1 cellular context compared by ENCODE assay signal in genomic region chr17:82848022-82848592, GRCh38.
TF ChIP-seq lines count a peak whose summit lies in the region.

No MANE protein-coding gene starts in this region.

TF ChIP-seq in HepG2, 621 proteins besides CTCF, POLR2A, EP300 and RAD21 (continued from another document and continues in another):
- TF ChIP-seq, protein P1, sequence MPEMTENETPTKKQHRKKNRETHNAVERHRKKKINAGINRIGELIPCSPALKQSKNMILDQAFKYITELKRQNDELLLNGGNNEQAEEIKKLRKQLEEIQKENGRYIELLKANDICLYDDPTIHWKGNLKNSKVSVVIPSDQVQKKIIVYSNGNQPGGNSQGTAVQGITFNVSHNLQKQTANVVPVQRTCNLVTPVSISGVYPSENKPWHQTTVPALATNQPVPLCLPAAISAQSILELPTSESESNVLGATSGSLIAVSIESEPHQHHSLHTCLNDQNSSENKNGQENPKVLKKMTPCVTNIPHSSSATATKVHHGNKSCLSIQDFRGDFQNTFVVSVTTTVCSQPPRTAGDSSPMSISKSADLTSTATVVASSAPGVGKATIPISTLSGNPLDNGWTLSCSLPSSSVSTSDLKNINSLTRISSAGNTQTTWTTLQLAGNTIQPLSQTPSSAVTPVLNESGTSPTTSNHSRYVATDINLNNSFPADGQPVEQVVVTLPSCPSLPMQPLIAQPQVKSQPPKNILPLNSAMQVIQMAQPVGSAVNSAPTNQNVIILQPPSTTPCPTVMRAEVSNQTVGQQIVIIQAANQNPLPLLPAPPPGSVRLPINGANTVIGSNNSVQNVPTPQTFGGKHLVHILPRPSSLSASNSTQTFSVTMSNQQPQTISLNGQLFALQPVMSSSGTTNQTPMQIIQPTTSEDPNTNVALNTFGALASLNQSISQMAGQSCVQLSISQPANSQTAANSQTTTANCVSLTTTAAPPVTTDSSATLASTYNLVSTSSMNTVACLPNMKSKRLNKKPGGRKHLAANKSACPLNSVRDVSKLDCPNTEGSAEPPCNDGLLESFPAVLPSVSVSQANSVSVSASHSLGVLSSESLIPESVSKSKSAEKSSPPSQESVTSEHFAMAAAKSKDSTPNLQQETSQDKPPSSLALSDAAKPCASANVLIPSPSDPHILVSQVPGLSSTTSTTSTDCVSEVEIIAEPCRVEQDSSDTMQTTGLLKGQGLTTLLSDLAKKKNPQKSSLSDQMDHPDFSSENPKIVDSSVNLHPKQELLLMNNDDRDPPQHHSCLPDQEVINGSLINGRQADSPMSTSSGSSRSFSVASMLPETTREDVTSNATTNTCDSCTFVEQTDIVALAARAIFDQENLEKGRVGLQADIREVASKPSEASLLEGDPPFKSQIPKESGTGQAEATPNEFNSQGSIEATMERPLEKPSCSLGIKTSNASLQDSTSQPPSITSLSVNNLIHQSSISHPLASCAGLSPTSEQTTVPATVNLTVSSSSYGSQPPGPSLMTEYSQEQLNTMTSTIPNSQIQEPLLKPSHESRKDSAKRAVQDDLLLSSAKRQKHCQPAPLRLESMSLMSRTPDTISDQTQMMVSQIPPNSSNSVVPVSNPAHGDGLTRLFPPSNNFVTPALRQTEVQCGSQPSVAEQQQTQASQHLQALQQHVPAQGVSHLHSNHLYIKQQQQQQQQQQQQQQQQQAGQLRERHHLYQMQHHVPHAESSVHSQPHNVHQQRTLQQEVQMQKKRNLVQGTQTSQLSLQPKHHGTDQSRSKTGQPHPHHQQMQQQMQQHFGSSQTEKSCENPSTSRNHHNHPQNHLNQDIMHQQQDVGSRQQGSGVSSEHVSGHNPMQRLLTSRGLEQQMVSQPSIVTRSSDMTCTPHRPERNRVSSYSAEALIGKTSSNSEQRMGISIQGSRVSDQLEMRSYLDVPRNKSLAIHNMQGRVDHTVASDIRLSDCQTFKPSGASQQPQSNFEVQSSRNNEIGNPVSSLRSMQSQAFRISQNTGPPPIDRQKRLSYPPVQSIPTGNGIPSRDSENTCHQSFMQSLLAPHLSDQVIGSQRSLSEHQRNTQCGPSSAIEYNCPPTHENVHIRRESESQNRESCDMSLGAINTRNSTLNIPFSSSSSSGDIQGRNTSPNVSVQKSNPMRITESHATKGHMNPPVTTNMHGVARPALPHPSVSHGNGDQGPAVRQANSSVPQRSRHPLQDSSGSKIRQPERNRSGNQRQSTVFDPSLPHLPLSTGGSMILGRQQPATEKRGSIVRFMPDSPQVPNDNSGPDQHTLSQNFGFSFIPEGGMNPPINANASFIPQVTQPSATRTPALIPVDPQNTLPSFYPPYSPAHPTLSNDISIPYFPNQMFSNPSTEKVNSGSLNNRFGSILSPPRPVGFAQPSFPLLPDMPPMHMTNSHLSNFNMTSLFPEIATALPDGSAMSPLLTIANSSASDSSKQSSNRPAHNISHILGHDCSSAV (CRISPR knock-in tag; IDR thresholded peaks at IDR 0.05; ENCODE audit: borderline replicate concordance) = no peak
- TF ChIP-seq ZMYM3 (CRISPR knock-in tag; IDR thresholded peaks at IDR 0.05) (peak; percentile 76), SCMH1 (CRISPR knock-in tag; IDR thresholded peaks at IDR 0.05; ENCODE audit: borderline replicate concordance) (no peak), ARNT (IDR thresholded peaks at IDR 0.05) (no peak), JDP2 (CRISPR knock-in tag; IDR thresholded peaks at IDR 0.05; ENCODE audit: borderline replicate concordance) (no peak), ZFP91 (CRISPR knock-in tag; IDR thresholded peaks at IDR 0.05; ENCODE audit: borderline replicate concordance) (peak; percentile 54; the same call in 1 of the 2 replicates), ZBTB33 (CRISPR knock-in tag; IDR thresholded peaks at IDR 0.05) (no peak), SSRP1 (CRISPR knock-in tag; IDR thresholded peaks at IDR 0.05) (no peak), AGO1 (IDR thresholded peaks at IDR 0.05; ENCODE audit: low read depth, low read length, poor library complexity, severe bottlenecking) (peak; percentile 77), TBX2 (CRISPR knock-in tag; IDR thresholded peaks at IDR 0.05; ENCODE audit: borderline replicate concordance) (peak; percentile 96), HMG20A (CRISPR knock-in tag; IDR thresholded peaks at IDR 0.05; ENCODE audit: borderline replicate concordance) (no peak), HHEX (CRISPR knock-in tag; IDR thresholded peaks at IDR 0.05) (no peak), ZNF501 (CRISPR knock-in tag; IDR thresholded peaks at IDR 0.05) (peak; percentile 74; the same call in 1 of the 2 replicates), ZNF430 (CRISPR knock-in tag; IDR thresholded peaks at IDR 0.05) (no peak), ZMAT5 (CRISPR knock-in tag; IDR thresholded peaks at IDR 0.05; ENCODE audit: borderline replicate concordance, low read depth) (no peak), TFAP4 (IDR thresholded peaks at IDR 0.05; ENCODE audit: borderline replicate concordance, low read depth) (no peak), MED13 (CRISPR knock-in tag; IDR thresholded peaks at IDR 0.05) (no peak), MTF1 (CRISPR knock-in tag; IDR thresholded peaks at IDR 0.05) (no peak), ZNF687 (CRISPR knock-in tag; IDR thresholded peaks at IDR 0.05) (peak; percentile 83), ZNF230 (CRISPR knock-in tag; IDR thresholded peaks at IDR 0.05) (no peak), HNF1B (CRISPR knock-in tag; IDR thresholded peaks at IDR 0.05) (no peak)
- TF ChIP-seq, protein P2, sequence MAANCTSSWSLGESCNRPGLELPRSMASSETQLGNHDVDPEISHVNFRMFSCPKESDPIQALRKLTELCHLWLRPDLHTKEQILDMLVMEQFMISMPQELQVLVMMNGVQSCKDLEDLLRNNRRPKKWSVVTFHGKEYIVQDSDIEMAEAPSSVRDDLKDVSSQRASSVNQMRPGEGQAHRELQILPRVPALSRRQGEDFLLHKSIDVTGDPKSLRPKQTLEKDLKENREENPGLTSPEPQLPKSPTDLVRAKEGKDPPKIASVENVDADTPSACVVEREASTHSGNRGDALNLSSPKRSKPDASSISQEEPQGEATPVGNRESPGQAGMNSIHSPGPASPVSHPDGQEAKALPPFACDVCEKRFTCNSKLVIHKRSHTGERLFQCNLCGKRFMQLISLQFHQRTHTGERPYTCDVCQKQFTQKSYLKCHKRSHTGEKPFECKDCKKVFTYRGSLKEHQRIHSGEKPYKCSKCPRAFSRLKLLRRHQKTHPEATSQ (CRISPR knock-in tag; IDR thresholded peaks at IDR 0.05; ENCODE audit: borderline replicate concordance) = 0 out of 2 replicates have a peak, but pooled peaks have one; percentile 15
- TF ChIP-seq, protein P3, sequence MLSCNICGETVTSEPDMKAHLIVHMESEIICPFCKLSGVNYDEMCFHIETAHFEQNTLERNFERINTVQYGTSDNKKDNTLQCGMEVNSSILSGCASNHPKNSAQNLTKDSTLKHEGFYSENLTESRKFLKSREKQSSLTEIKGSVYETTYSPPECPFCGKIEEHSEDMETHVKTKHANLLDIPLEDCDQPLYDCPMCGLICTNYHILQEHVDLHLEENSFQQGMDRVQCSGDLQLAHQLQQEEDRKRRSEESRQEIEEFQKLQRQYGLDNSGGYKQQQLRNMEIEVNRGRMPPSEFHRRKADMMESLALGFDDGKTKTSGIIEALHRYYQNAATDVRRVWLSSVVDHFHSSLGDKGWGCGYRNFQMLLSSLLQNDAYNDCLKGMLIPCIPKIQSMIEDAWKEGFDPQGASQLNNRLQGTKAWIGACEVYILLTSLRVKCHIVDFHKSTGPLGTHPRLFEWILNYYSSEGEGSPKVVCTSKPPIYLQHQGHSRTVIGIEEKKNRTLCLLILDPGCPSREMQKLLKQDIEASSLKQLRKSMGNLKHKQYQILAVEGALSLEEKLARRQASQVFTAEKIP (CRISPR knock-in tag; IDR thresholded peaks at IDR 0.05; ENCODE audit: borderline replicate concordance) = no peak
- TF ChIP-seq, protein P4, sequence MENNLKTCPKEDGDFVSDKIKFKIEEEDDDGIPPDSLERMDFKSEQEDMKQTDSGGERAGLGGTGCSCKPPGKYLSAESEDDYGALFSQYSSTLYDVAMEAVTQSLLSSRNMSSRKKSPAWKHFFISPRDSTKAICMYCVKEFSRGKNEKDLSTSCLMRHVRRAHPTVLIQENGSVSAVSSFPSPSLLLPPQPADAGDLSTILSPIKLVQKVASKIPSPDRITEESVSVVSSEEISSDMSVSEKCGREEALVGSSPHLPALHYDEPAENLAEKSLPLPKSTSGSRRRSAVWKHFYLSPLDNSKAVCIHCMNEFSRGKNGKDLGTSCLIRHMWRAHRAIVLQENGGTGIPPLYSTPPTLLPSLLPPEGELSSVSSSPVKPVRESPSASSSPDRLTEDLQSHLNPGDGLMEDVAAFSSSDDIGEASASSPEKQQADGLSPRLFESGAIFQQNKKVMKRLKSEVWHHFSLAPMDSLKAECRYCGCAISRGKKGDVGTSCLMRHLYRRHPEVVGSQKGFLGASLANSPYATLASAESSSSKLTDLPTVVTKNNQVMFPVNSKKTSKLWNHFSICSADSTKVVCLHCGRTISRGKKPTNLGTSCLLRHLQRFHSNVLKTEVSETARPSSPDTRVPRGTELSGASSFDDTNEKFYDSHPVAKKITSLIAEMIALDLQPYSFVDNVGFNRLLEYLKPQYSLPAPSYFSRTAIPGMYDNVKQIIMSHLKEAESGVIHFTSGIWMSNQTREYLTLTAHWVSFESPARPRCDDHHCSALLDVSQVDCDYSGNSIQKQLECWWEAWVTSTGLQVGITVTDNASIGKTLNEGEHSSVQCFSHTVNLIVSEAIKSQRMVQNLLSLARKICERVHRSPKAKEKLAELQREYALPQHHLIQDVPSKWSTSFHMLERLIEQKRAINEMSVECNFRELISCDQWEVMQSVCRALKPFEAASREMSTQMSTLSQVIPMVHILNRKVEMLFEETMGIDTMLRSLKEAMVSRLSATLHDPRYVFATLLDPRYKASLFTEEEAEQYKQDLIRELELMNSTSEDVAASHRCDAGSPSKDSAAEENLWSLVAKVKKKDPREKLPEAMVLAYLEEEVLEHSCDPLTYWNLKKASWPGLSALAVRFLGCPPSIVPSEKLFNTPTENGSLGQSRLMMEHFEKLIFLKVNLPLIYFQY (CRISPR knock-in tag; IDR thresholded peaks at IDR 0.05; ENCODE audit: borderline replicate concordance) = no peak
